ENCODE assay signal across 8 cellular contexts in the genomic region with DNA sequence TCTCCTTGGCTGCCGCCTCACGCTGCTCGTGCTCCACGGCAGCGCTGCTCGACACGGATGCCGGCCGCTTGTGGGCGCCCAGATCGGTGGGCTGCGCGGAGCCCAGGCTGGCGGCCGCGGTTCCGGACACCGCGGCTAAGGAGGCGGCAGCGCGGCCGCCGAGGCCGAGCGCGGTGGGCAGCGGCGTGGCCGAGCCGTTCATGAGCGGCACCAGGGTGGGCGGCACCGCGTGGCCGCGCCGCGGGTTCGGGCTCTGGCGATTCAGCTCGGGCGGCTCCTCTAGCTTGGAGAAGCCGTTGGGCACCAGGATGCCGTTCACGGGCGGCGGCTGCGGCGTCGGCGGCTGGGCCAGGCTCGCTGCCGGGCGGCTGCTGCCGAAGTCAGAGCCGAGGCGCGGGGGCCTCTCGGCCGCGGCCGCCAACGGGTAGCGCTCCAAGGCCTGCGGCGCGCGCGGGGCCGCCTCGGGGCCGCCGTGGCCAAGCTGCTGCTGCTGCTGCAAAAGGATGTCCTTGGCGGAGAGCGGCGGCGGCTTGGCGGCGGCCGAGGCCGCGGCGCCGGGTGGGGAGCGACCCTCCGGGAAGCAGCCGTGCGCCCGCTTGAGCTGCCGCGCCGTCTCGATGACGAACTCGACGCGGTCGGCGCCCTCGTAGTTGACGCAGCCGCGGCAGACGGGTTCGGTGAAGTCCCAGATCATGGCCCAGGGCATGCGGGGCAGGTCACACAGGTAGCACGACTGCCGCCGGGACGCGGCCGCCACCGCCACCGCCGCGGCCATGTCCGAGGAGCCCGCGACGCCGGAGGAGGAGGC. TPM values are rescaled to one million over a fixed set of nuclear protein-coding genes. Genes with fewer than 3 reads are reported as not detected.
DNase-seq lines count a peak whose midpoint lies in the region; ATAC-seq and TF ChIP-seq lines count a peak whose summit lies in the region.

No MANE protein-coding gene starts in this region.

- peak overlapping the region; percentile 98 for H3K27ac ChIP-seq in CD4-positive, alpha-beta T cell (ENCODE audit: low read depth, low read length)
- peak overlapping the region; percentile 61; the same call in 1 of the 2 replicates for H3K27ac ChIP-seq in HUES6 (ENCODE audit: low read depth, low read length)

- H3K9ac ChIP-seq in HUES6 (ENCODE audit: low read length): peak overlapping the region; percentile 89

- H3K36me3 Mint-ChIP-seq in CD4-positive, alpha-beta T cell (ENCODE audit: low read depth): peaks cover 56% of the 10 kb centered on the region
- H3K36me3 Mint-ChIP-seq in mesothelial cell of epicardium: peaks cover 24% of the 10 kb centered on the region
- H3K36me3 Mint-ChIP-seq in stimulated activated naive B cell treated with anti-CD40 and anti-IgM and Interleukin-4, amounts not matched to agents 10 μg/mL and 1 μg/mL and 100 μg/mL, for 72 hours: peaks cover 29 to 32% of the 10 kb centered on the region in 2 donors

- TF ChIP-seq CTCF in CD4-positive, alpha-beta T cell (IDR thresholded peaks at IDR 0.05): no peak
- TF ChIP-seq CTCF in mesothelial cell of epicardium (IDR thresholded peaks at IDR 0.05; ENCODE audit: unreplicated experiment): no peak

- H3K27me3 ChIP-seq in CD4-positive, alpha-beta T cell (ENCODE audit: control insufficient read depth, insufficient read depth, low read length): no peaks in the 10 kb centered on the region
- H3K27me3 ChIP-seq in HUES6 (ENCODE audit: control insufficient read depth, insufficient read depth, low read length): no peaks in the 10 kb centered on the region

- no peaks in the 10 kb centered on the region for H3K9me3 Mint-ChIP-seq in CD4-positive, alpha-beta T cell
- no peaks in the 10 kb centered on the region for H3K9me3 Mint-ChIP-seq in mesothelial cell of epicardium
- no peaks in the 10 kb centered on the region for H3K9me3 Mint-ChIP-seq in stimulated activated naive B cell treated with anti-CD40 and anti-IgM and Interleukin-4, amounts not matched to agents 10 μg/mL and 1 μg/mL and 100 μg/mL, for 72 hours

- peak; percentile 5 for ATAC-seq in CD4-positive, alpha-beta T cell (ENCODE audit: poor library complexity)
- ATAC-seq in stimulated activated naive B cell treated with anti-CD40 and anti-IgM and Interleukin-4, amounts not matched to agents 10 μg/mL and 1 μg/mL and 100 μg/mL, for 72 hours (replicated peaks): peak; percentile 7 to 8

- H3K36me3 ChIP-seq in HUES6 (ENCODE audit: control insufficient read depth, insufficient read depth, low read length): peaks cover 36% of the 10 kb centered on the region

- peak overlapping the region; percentile 97 for H3K4me3 Mint-ChIP-seq in CD4-positive, alpha-beta T cell
- peak overlapping the region; percentile 92 for H3K4me3 Mint-ChIP-seq in mesothelial cell of epicardium
- H3K4me3 Mint-ChIP-seq in stimulated activated naive B cell treated with anti-CD40 and anti-IgM and Interleukin-4, amounts not matched to agents 10 μg/mL and 1 μg/mL and 100 μg/mL, for 72 hours: peak overlapping the region; percentile 91 to 99

- peak overlapping the region; percentile 74 for H3K4me3 ChIP-seq in HUES6 (ENCODE audit: low read depth, low read length)

- peaks cover 71% of the 10 kb centered on the region for H3K4me1 Mint-ChIP-seq in CD4-positive, alpha-beta T cell (ENCODE audit: low read depth)
- peaks cover 67% of the 10 kb centered on the region for H3K4me1 Mint-ChIP-seq in mesothelial cell of epicardium
- peaks cover 47 to 76% of the 10 kb centered on the region in 2 donors for H3K4me1 Mint-ChIP-seq in stimulated activated naive B cell treated with anti-CD40 and anti-IgM and Interleukin-4, amounts not matched to agents 10 μg/mL and 1 μg/mL and 100 μg/mL, for 72 hours

- H3K27me3 Mint-ChIP-seq in CD4-positive, alpha-beta T cell: peaks cover 10% of the 10 kb centered on the region
- no peaks in the 10 kb centered on the region for H3K27me3 Mint-ChIP-seq in mesothelial cell of epicardium (ENCODE audit: low read depth)
- no peaks in the 10 kb centered on the region for H3K27me3 Mint-ChIP-seq in stimulated activated naive B cell treated with anti-CD40 and anti-IgM and Interleukin-4, amounts not matched to agents 10 μg/mL and 1 μg/mL and 100 μg/mL, for 72 hours

- H3K27ac Mint-ChIP-seq in CD4-positive, alpha-beta T cell: peak overlapping the region; percentile 98
- H3K27ac Mint-ChIP-seq in mesothelial cell of epicardium: peak overlapping the region; percentile 83
- H3K27ac Mint-ChIP-seq in stimulated activated naive B cell treated with anti-CD40 and anti-IgM and Interleukin-4, amounts not matched to agents 10 μg/mL and 1 μg/mL and 100 μg/mL, for 72 hours: peak overlapping the region; percentile 98

- H3K4me1 ChIP-seq in HUES6 (ENCODE audit: control insufficient read depth, insufficient read depth, low read length): peaks cover 56% of the 10 kb centered on the region

- DNase-seq in CD4-positive, alpha-beta T cell: peak; percentile 52 to 77 (median 65)
- peak; percentile 82 for DNase-seq in activated CD4-positive, alpha-beta T cell treated with anti-CD3 and anti-CD28 coated beads for 48 hours
- DNase-seq in dermis blood vessel endothelial cell (peak; percentile 64), mesothelial cell of epicardium (ENCODE audit: low spot score in 2 of 2, unreplicated experiment in 2 of 2) (peak in 1 of 2 experiments; percentile 53), SK-N-DZ (ENCODE audit: low spot score) (no peak), NCI-H2029 (lab: John Stamatoyannopoulos, UW) (no peak)
- peak; percentile 69 for DNase-seq in stimulated activated naive B cell treated with anti-CD40 and anti-IgM and Interleukin-4, amounts not matched to agents 10 μg/mL and 1 μg/mL and 100 μg/mL, for 72 hours

- CTCF ChIA-PET in CD4-positive, alpha-beta T cell (lab: Charles Lee): interaction anchor here (0.8 to 3.2 kb wide), 2 partner anchors 11 to 115 kb away, joined by 3 to 17 read pairs; no protein-coding TSS in a partner anchor

- H3K9me3 ChIP-seq in CD4-positive, alpha-beta T cell (ENCODE audit: control insufficient read depth, low read length): no peaks in the 10 kb centered on the region
- H3K9me3 ChIP-seq in HUES6 (ENCODE audit: control insufficient read depth, insufficient read depth, low read depth, low read length): no peaks in the 10 kb centered on the region

- intact Hi-C loops in CD4-positive, alpha-beta T cell (cut with DNase I, micrococcal nuclease): loop anchor here (1.0 to 10.0 kb wide), 2 partner anchors 9 to 716 kb away; partner anchors contain the start of genes ARID4B (in 1 of the 2) and GGPS1 (in 1 of the 2)

- POLR2A ChIA-PET in CD4-positive, alpha-beta T cell (lab: Charles Lee): interaction anchor here (0.7 to 6.2 kb wide), 11 partner anchors 9 to 552 kb away, joined by 3 to 291 read pairs (median 11); partner anchors contain the start of genes RBM34 and TARBP1

RNA-seq across cellular contexts. Expression of gene IRF2BP2, which starts 1.1 kb away (rescaled TPM):
- 100 to 1,000 TPM; 580 to 609 TPM for total RNA-seq in CD4-positive, alpha-beta T cell
- total RNA-seq in dermis blood vessel endothelial cell (104 and 115 TPM in 2 replicates), mesothelial cell of epicardium (130 to 134 TPM (median 130 TPM) in 3 replicates)
- polyA plus RNA-seq in SK-N-DZ (2014; cell fraction: cytosol; rRNA removed): 32.0 and 33.3 TPM in 2 replicates
- polyA plus RNA-seq in SK-N-DZ (2014; cell fraction: nucleus; rRNA removed): 24.3 and 26.1 TPM in 2 replicates

Comparison
In these comparisons a context has a peak if more than half of its experiments do, and no peak if none do; other contexts are left out.
1. DNase-seq: peak in CD4-positive, alpha-beta T cell (10 of 10), activated CD4-positive, alpha-beta T cell treated with anti-CD3 and anti-CD28 coated beads for 48 hours (single experiment), dermis blood vessel endothelial cell (single experiment) and stimulated activated naive B cell treated with anti-CD40 and anti-IgM and Interleukin-4, amounts not matched to agents 10 μg/mL and 1 μg/mL and 100 μg/mL, for 72 hours (single experiment); none in SK-N-DZ (single experiment) and NCI-H2029 (single experiment).
2. Peak in every context shown above with its lines, with median percentiles within 50 percentile points of each other: H3K27ac Mint-ChIP-seq and H3K4me3 Mint-ChIP-seq.